Comparison of ENCODE assay signal across 9 cellular contexts in the genomic region with DNA sequence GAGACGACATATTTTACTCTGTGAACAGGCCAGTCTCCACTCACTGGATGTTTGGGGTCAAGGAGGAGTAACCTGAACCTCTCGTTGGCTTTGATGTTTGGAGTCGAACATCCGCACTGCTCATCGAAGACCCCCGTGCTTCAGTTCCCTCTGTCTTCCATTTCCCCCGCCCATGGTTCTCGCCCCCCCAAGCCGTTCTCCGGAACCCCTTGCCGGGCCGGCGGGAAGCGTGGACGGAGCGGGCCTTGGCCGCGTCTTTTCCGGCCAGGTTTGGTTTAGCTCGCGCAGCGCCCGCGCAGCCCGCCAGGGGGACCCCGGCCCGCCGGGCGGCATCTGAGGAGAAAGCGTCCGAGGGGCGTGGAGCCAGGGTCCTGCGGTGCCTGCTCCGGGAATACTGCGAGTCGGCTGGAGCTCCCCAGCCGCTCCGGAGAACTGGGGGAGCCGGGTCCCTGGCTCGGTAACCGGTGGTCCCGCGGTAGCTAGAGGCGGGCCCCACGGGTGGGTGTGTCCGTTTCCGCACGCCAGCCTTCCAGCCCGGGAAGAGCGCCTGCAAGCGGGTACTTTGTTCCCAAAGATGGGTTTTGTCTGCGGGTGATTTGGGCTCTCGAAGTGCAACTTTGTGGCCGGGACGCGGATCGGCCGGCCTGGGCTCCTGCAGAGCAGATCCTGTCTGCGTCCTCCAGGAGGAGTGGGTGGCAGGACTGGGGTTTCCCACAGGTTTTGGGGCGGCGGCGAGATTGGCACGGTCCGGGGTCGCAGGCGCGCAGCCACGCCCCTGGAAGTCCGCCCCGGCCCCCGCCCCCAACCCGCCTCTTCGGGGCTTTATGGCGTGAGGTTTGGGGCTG. TPM values are rescaled to one million over a fixed set of nuclear protein-coding genes. Genes with fewer than 3 reads are reported as not detected.
DNase-seq lines count a peak whose midpoint lies in the region; ATAC-seq, FAIRE-seq and TF ChIP-seq lines count a peak whose summit lies in the region.
"Had no signal": no experiment of that assay in that cellular context is flagged by ENCODE, and none has a peak within 500 bp of the region (broad histone marks: within the 10 kb centered on the region; RNA-seq: fewer than 3 reads in every experiment).

No MANE protein-coding gene starts in this region.

- no peaks in the 10 kb centered on the region for H4K20me1 ChIP-seq in K562 (replicated peaks; ENCODE audit: control insufficient read depth, insufficient read depth, low read length)
- H4K20me1 ChIP-seq in smooth muscle cell (ENCODE audit: low read depth): peaks cover 38% of the 10 kb centered on the region

- H3K4me2 ChIP-seq in K562 (ENCODE audit: insufficient read depth, low read length): peak overlapping the region; percentile 64
- H3K4me2 ChIP-seq in smooth muscle cell: peak overlapping the region; percentile 90

- H3K9me3 ChIP-seq in K562 (replicated peaks; ENCODE audit: control insufficient read depth, insufficient read depth, low read depth, low read length) (no peaks in the 10 kb centered on the region), smooth muscle cell (replicated peaks; ENCODE audit: low read depth) (no peaks in the 10 kb centered on the region)

- peak overlapping the region in 1 of 2 experiments; percentile 64; a peak in 1 of 4 replicates for H3K9ac ChIP-seq in K562 (ENCODE audit: insufficient read depth in 1 of 2, low read depth in 2 of 2, low read length in 2 of 2)
- peak overlapping the region; percentile 92 for H3K9ac ChIP-seq in smooth muscle cell (ENCODE audit: low read depth)

- intact Hi-C loops in K562 (cut with micrococcal nuclease): no loop called here

- H3K4me1 ChIP-seq in K562 (replicated peaks in 1 of 2; ENCODE audit: control insufficient read depth in 2 of 2, insufficient read depth in 2 of 2, low read length in 2 of 2) (peaks cover 0 to 17% of the 10 kb centered on the region in 2 experiments; a peak in 2 of 5 replicates), smooth muscle cell (ENCODE audit: low read depth) (peaks cover 21% of the 10 kb centered on the region)

- H2AFZ ChIP-seq in K562 (ENCODE audit: low read depth, low read length): peak overlapping the region; percentile 66
- peak overlapping the region; percentile 92 for H2AFZ ChIP-seq in smooth muscle cell (ENCODE audit: low read depth)

- DNase-seq in DMS 273 (lab: John Stamatoyannopoulos, UW; ENCODE audit: unreplicated experiment) (peak; percentile 71), DMS 273 treated with DMSO at 0.1 percent for 48 hours (lab: John Stamatoyannopoulos, UW) (no peak), T-helper 2 cell (peak; percentile 9 to 54 (median 25)), K562 (ENCODE audit: extremely low read depth in 1 of 4, low spot score in 3 of 4) (peak; percentile 51 to 68 (median 68)), iPS-NIHi11 (ENCODE audit: low spot score) (peak; percentile 86), smooth muscle cell (lab: John Stamatoyannopoulos, UW; ENCODE audit: unreplicated experiment) (peak; percentile 61)

- H3K27ac ChIP-seq in K562 (ENCODE audit: extremely low read depth, low read depth, low read length): no peak overlapping the region
- peak overlapping the region; percentile 85 for H3K27ac ChIP-seq in smooth muscle cell (ENCODE audit: low read depth)

- H3K36me3 ChIP-seq in K562 (ENCODE audit: control insufficient read depth, insufficient read depth, low read length): no peaks in the 10 kb centered on the region
- no peaks in the 10 kb centered on the region for H3K36me3 ChIP-seq in smooth muscle cell (ENCODE audit: low read depth)

- H3K27me3 ChIP-seq in K562 (ENCODE audit: control insufficient read depth in 2 of 2, insufficient read depth in 2 of 2, low read length in 2 of 2): peaks cover 0 to 12% of the 10 kb centered on the region in 2 experiments; a peak in 4 of 5 replicates
- H3K27me3 ChIP-seq in smooth muscle cell (ENCODE audit: low read depth): no peaks in the 10 kb centered on the region

- CTCF ChIA-PET in K562 (lab: Yijun Ruan, JAX; ENCODE audit: low intra/inter-chr PET ratio): no interaction called here

- WGBS in K562 (ENCODE audit: insufficient coverage, low coverage, missing lambda C conversion rate): 2% methylated on average over 50 of the region's 74 CpGs
- 1% methylated on average over 74 of the region's 74 CpGs for WGBS in smooth muscle cell (ENCODE audit: low lambda C conversion rate)

- no peak for FAIRE-seq in K562 (lab: Jason Lieb, UNC)
- FAIRE-seq: A204.1 had no signal

- no peak for TF ChIP-seq EP300 in K562 (IDR thresholded peaks at IDR 0.05; ENCODE audit: low read length)

- POLR2A ChIA-PET in K562 (lab: Yijun Ruan, JAX): no interaction called here

- ATAC-seq in HG03159 (IDR thresholded peaks at IDR 0.05; ENCODE audit: unreplicated experiment): peak; percentile 70
- ATAC-seq in K562: peak; percentile 99
- no peak for ATAC-seq in HG02840 (IDR thresholded peaks at IDR 0.05; ENCODE audit: low FRiP score, unreplicated experiment)

- H3F3A ChIP-seq in smooth muscle cell (ENCODE audit: low read depth): no peaks in the 10 kb centered on the region

- in situ Hi-C loops in K562 (cut with MboI): no loop called here

- peak overlapping the region; percentile 48 for H3K4me3 ChIP-seq in K562
- peak overlapping the region; percentile 94 for H3K4me3 ChIP-seq in smooth muscle cell

- no peak for TF ChIP-seq POLR2A in K562 (conservative IDR thresholded peaks at IDR 0.05)

- TF ChIP-seq CTCF in K562 (IDR thresholded peaks at IDR 0.05 in 2 of 3, conservative IDR thresholded peaks at IDR 0.05 in 1 of 3; ENCODE audit: insufficient read depth in 2 of 3, low read depth in 1 of 3, low read length in 3 of 3): peak; percentile 40 to 68 (median 62)
- peak; percentile 85 for TF ChIP-seq CTCF in smooth muscle cell (IDR thresholded peaks at IDR 0.05; ENCODE audit: borderline replicate concordance, insufficient read depth, poor library complexity, severe bottlenecking)

- H3K9me1 ChIP-seq in K562 (ENCODE audit: control insufficient read depth, insufficient read depth, low read length): no peaks in the 10 kb centered on the region

- no peaks in the 10 kb centered on the region for H3K79me2 ChIP-seq in K562 (ENCODE audit: control insufficient read depth, insufficient read depth, low read length)
- peaks cover 54% of the 10 kb centered on the region for H3K79me2 ChIP-seq in smooth muscle cell (ENCODE audit: low read depth)

- no TSS peak for BruUV-seq in K562 (replicated peaks; lab: Mats Ljungman, UMichigan)

- peak; percentile 45 to 49 for TF ChIP-seq RAD21 in K562 (CRISPR knock-in tag; conservative IDR thresholded peaks at IDR 0.05 in 1 of 2, IDR thresholded peaks at IDR 0.05 in 1 of 2)

TF ChIP-seq in K562, 482 proteins besides CTCF, POLR2A, EP300 and RAD21 (continues in another document):
- TF ChIP-seq NFYB (IDR thresholded peaks at IDR 0.05; ENCODE audit: extremely low read depth, insufficient read length) (no peak), RB1 (IDR thresholded peaks at IDR 0.05; ENCODE audit: low read depth) (peak; percentile 68; the same call in 1 of the 2 replicates), BRD4 (IDR thresholded peaks at IDR 0.05) (no peak), TCF7 (IDR thresholded peaks at IDR 0.05; ENCODE audit: borderline replicate concordance) (no peak), CXXC5 (CRISPR knock-in tag; IDR thresholded peaks at IDR 0.05) (peak; percentile 70), MYBL2 (IDR thresholded peaks at IDR 0.05; ENCODE audit: low read depth) (no peak), MYBL2 (CRISPR knock-in tag; IDR thresholded peaks at IDR 0.05; ENCODE audit: borderline replicate concordance) (no peak), ZNF408 (CRISPR knock-in tag; IDR thresholded peaks at IDR 0.05; ENCODE audit: low read depth) (no peak)
- TF ChIP-seq, protein P1, sequence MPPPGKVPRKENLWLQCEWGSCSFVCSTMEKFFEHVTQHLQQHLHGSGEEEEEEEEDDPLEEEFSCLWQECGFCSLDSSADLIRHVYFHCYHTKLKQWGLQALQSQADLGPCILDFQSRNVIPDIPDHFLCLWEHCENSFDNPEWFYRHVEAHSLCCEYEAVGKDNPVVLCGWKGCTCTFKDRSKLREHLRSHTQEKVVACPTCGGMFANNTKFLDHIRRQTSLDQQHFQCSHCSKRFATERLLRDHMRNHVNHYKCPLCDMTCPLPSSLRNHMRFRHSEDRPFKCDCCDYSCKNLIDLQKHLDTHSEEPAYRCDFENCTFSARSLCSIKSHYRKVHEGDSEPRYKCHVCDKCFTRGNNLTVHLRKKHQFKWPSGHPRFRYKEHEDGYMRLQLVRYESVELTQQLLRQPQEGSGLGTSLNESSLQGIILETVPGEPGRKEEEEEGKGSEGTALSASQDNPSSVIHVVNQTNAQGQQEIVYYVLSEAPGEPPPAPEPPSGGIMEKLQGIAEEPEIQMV (tag; conservative IDR thresholded peaks at IDR 0.05; ENCODE audit: low read depth): no peak
- TF ChIP-seq, protein P2, sequence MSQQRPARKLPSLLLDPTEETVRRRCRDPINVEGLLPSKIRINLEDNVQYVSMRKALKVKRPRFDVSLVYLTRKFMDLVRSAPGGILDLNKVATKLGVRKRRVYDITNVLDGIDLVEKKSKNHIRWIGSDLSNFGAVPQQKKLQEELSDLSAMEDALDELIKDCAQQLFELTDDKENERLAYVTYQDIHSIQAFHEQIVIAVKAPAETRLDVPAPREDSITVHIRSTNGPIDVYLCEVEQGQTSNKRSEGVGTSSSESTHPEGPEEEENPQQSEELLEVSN (IDR thresholded peaks at IDR 0.05; ENCODE audit: borderline replicate concordance in 1 of 2, extremely low read depth in 1 of 2, insufficient read depth in 1 of 2, insufficient read length in 1 of 2, low read depth in 1 of 2, low read length in 1 of 2, poor library complexity in 1 of 2, severe bottlenecking in 1 of 2): peak in 1 of 2 experiments; percentile 78

RNA-seq across cellular contexts. Expression of a gene that starts 0.4 kb away (rescaled TPM):
- total RNA-seq in K562 (2011; cell fraction: chromatin; rRNA removed; ENCODE audit: low replicate concordance): not detected in 2 replicates
- total RNA-seq in K562 (2011; cell fraction: nucleolus; rRNA removed): not detected in 2 replicates
- total RNA-seq in K562 (2011; cell fraction: nucleoplasm; rRNA removed): not detected in 2 replicates
- not detected in 2 replicates for total RNA-seq in K562 (2014; rRNA removed)
- not detected in 2 replicates for total RNA-seq in K562 (2014; rRNA removed; fragmentation: Illumina TruSeq; extraction: Trizol)
- total RNA-seq in K562 (2015; rRNA removed; fragmentation: Illumina TruSeq; extraction: Trizol): not detected in 2 replicates
- 0.04 and 0.07 TPM in 2 replicates for total RNA-seq in K562 (2021)
- not detected in 2 replicates for polyA plus RNA-seq in K562 (2011; rRNA removed)
- polyA plus RNA-seq in K562 (2011; cell fraction: cytosol; rRNA removed): not detected in 2 replicates
- not detected in 2 replicates for polyA plus RNA-seq in K562 (2011; cell fraction: nucleus; rRNA removed)
- 0.03 and 0.08 TPM in 2 replicates for polyA plus RNA-seq in K562 (2012)
- polyA plus RNA-seq in K562 (2014; fragmentation: Illumina TruSeq; extraction: Trizol): not detected in 2 replicates
- not detected for polyA plus RNA-seq in K562 (2014; fragmentation: Nextera tagmentation; extraction: Ambion mirVana)
- not detected in 2 replicates for polyA plus RNA-seq in K562 (2014; rRNA removed)
- not detected in 2 replicates for polyA minus RNA-seq in K562 (2011; rRNA and poly(A)+ RNA removed)
- not detected in 2 replicates for polyA minus RNA-seq in K562 (2011; cell fraction: cytosol; rRNA and poly(A)+ RNA removed)
- not detected in 2 replicates for polyA minus RNA-seq in K562 (2011; cell fraction: nucleus; rRNA and poly(A)+ RNA removed)
- total RNA-seq in smooth muscle cell: 116 and 126 TPM in 2 replicates
- 71.0 and 84.7 TPM in 2 replicates for polyA plus RNA-seq in smooth muscle cell

Comparison
In these comparisons a context has a peak if more than half of its experiments do, and no peak if none do; other contexts are left out.
1. RNA of a gene that starts 0.4 kb away (total RNA-seq): 116 to 126 TPM in smooth muscle cell; 0.04 to 0.07 TPM in K562; every median in the first group is over 100 times any median in the second.